Comparison of ENCODE assay signal across 16 cellular contexts in genomic region chr11:119752324-119752723, GRCh38. TPM values are rescaled to one million over a fixed set of nuclear protein-coding genes. Genes with fewer than 3 reads are reported as not detected.
DNase-seq lines count a peak whose midpoint lies in the region; ATAC-seq, FAIRE-seq and TF ChIP-seq lines count a peak whose summit lies in the region.
"Had no signal": no experiment of that assay in that cellular context is flagged by ENCODE, and none has a peak within 500 bp of the region (broad histone marks: within the 10 kb centered on the region; RNA-seq: fewer than 3 reads in every experiment).

No MANE protein-coding gene starts in this region.

- H3K23ac ChIP-seq in trophoblast cell (ENCODE audit: low read length) = no peak overlapping the region

- H3K4me3 ChIP-seq in RWPE2 (ENCODE audit: severe bottlenecking) (no peak overlapping the region), trophoblast cell (ENCODE audit: low read depth, low read length) (peak overlapping the region; percentile 22)
- H3K4me3 ChIP-seq: GM23248 had no signal

- H2AFZ ChIP-seq in trophoblast cell (ENCODE audit: insufficient read depth, low read length, poor library complexity) = no peak overlapping the region
- H2AFZ ChIP-seq: GM23248 had no signal

- H3K4me2 ChIP-seq in trophoblast cell (ENCODE audit: low read length) = no peak overlapping the region

- H4K91ac ChIP-seq in trophoblast cell (ENCODE audit: low read depth, low read length) = no peak overlapping the region

- no peaks in the 10 kb centered on the region for H3K79me1 ChIP-seq in trophoblast cell (ENCODE audit: low read length)

- no peak overlapping the region for H3K27ac ChIP-seq in RWPE2 (ENCODE audit: poor library complexity, severe bottlenecking)
- no peak overlapping the region for H3K27ac ChIP-seq in trophoblast cell (ENCODE audit: low read depth, low read length)
- H3K27ac ChIP-seq: GM23248 had no signal

- ATAC-seq in GM21619 (IDR thresholded peaks at IDR 0.05; ENCODE audit: unreplicated experiment) (peak; percentile 23), RWPE2 (ENCODE audit: low read depth) (peak; percentile 59)
- ATAC-seq: activated CD8-positive, alpha-beta T cell treated with anti-CD3 and anti-CD28 coated beads, Interleukin-2, amount 10 ng/mL, durations not matched to agents 7 days and 5 days had no signal

- H4K12ac ChIP-seq in trophoblast cell (ENCODE audit: low read depth, low read length) = no peak overlapping the region

- H3K9me3 ChIP-seq in RWPE2 (ENCODE audit: severe bottlenecking) (no peaks in the 10 kb centered on the region), trophoblast cell (ENCODE audit: insufficient read depth, low read depth, low read length) (peaks cover 2% of the 10 kb centered on the region)

- peak; percentile 8 for DNase-seq in activated CD4-positive, CD25-positive, alpha-beta regulatory T cell treated with anti-CD3 and anti-CD28 coated beads, Interleukin-2, amount 50 U/mL, for 72 hours
- no peak for DNase-seq in activated CD4-positive, CD25-positive, alpha-beta regulatory T cell (lab: John Stamatoyannopoulos, UW)
- no peak for DNase-seq in RWPE2 (ENCODE audit: low spot score)
- no peak for DNase-seq in trophoblast cell
- DNase-seq in HK-2 (ENCODE audit: unreplicated experiment) = no peak
- DNase-seq in DMS53 treated with DMSO at 0.1 percent for 48 hours (lab: John Stamatoyannopoulos, UW; ENCODE audit: unreplicated experiment) = no peak
- DNase-seq in RCC 7860 (ENCODE audit: low spot score) = no peak
- DNase-seq: activated CD8-positive, alpha-beta T cell treated with anti-CD3 and anti-CD28 coated beads, Interleukin-2, amount 10 ng/mL, durations not matched to agents 7 days and 5 days; activated naive CD4-positive, alpha-beta T cell treated with anti-CD3 and anti-CD28 coated beads, Interleukin-2, amount 10 ng/mL, durations not matched to agents 7 days and 5 days; caudate nucleus; endodermal cell; NCI-H774; SHP77 treated with DMSO at 0.1 percent for 48 hours had no signal

- no peak overlapping the region for H3K18ac ChIP-seq in trophoblast cell (ENCODE audit: low read length)

- H4K8ac ChIP-seq in trophoblast cell (ENCODE audit: low read depth, low read length) = no peak overlapping the region

- H3K4ac ChIP-seq in trophoblast cell (ENCODE audit: low read depth, low read length) = no peak overlapping the region

- H3K36me3 ChIP-seq in RWPE2 (ENCODE audit: low read depth) (no peaks in the 10 kb centered on the region), trophoblast cell (ENCODE audit: control insufficient read depth in 1 of 2, insufficient read depth in 2 of 2, low read length in 2 of 2) (no peaks in the 10 kb centered on the region)

- no peak overlapping the region for H2BK120ac ChIP-seq in trophoblast cell (ENCODE audit: insufficient read depth, low read length, poor library complexity)

- H2AK5ac ChIP-seq in trophoblast cell (ENCODE audit: low read length) = no peak overlapping the region

- no peak for FAIRE-seq in RCC 7860 (lab: Jason Lieb, UNC)
- FAIRE-seq: frontal cortex had no signal

- H3K27me3 ChIP-seq in RWPE2 (ENCODE audit: insufficient read depth, poor library complexity, severe bottlenecking) = no peaks in the 10 kb centered on the region
- no peaks in the 10 kb centered on the region for H3K27me3 ChIP-seq in trophoblast cell (ENCODE audit: insufficient read depth, low read length)

- H3K14ac ChIP-seq in trophoblast cell (ENCODE audit: low read length) = no peak overlapping the region

- H3K79me2 ChIP-seq in trophoblast cell (ENCODE audit: control insufficient read depth, insufficient read depth, low read length, poor library complexity) = no peaks in the 10 kb centered on the region

- H2BK5ac ChIP-seq in trophoblast cell (ENCODE audit: low read depth, low read length, poor library complexity) = no peak overlapping the region

- H3K9ac ChIP-seq in trophoblast cell (ENCODE audit: low read length) = no peak overlapping the region
- H3K9ac ChIP-seq: GM23248 had no signal

- WGBS in trophoblast cell (ENCODE audit: extremely low coverage, insufficient coverage, insufficient read length) = no CpG with 5 or more reads among the region's 4 CpGs

- TF ChIP-seq CTCF in RWPE2 (IDR thresholded peaks at IDR 0.05; ENCODE audit: poor library complexity, severe bottlenecking) = no peak

- no peak overlapping the region for H2BK12ac ChIP-seq in trophoblast cell (ENCODE audit: low read length)

- H3K4me1 ChIP-seq in RWPE2 (ENCODE audit: insufficient read depth, poor library complexity, severe bottlenecking) = no peaks in the 10 kb centered on the region
- H3K4me1 ChIP-seq in trophoblast cell (ENCODE audit: control insufficient read depth in 1 of 2, insufficient read depth in 2 of 2, low read length in 2 of 2) = no peaks in the 10 kb centered on the region

RNA-seq across cellular contexts. Expression of gene NECTIN1, which starts 23.3 kb away (rescaled TPM):
- 16.6 and 16.8 TPM in 2 replicates for polyA plus RNA-seq in trophoblast cell (2013)
